8 cellular contexts compared by ENCODE assay signal in genomic region chr5:43661102-43661501, GRCh38.
A peak's percentile ranks its signal among the peaks of the same experiment; 100 is the strongest.
DNase-seq lines count a peak whose midpoint lies in the region; ATAC-seq and TF ChIP-seq lines count a peak whose summit lies in the region.

No MANE protein-coding gene starts in this region.

- no peaks in the 10 kb centered on the region for H3K36me3 ChIP-seq in parathyroid adenoma (ENCODE audit: control insufficient read depth, insufficient read depth, low read length)

- no peak overlapping the region for H3K4me3 ChIP-seq in parathyroid adenoma (ENCODE audit: low read depth, low read length)

- H3K9me3 ChIP-seq in parathyroid adenoma (ENCODE audit: control insufficient read depth, low read length), result no peaks in the 10 kb centered on the region

- TF ChIP-seq CTCF in parathyroid adenoma (IDR thresholded peaks at IDR 0.05), result peak; percentile 52

- H3K27me3 ChIP-seq in parathyroid adenoma (ENCODE audit: control insufficient read depth, insufficient read depth, low read length), result no peaks in the 10 kb centered on the region

- no peaks in the 10 kb centered on the region for H3K4me1 ChIP-seq in parathyroid adenoma

- no peak overlapping the region for H3K4me2 ChIP-seq in parathyroid adenoma (ENCODE audit: low read length)

- H3K79me2 ChIP-seq in parathyroid adenoma, result peaks cover under 1% of the 10 kb centered on the region

- H2AFZ ChIP-seq in parathyroid adenoma, result no peak overlapping the region

- no peak overlapping the region for H3K27ac ChIP-seq in parathyroid adenoma

- DNase-seq in activated CD4-positive, alpha-beta T cell treated with anti-CD3 and anti-CD28 coated beads for 48 hours, result peak; percentile 24
- DNase-seq in activated CD4-positive, alpha-beta T cell treated with anti-CD3 and anti-CD28 coated beads, Interleukin-2, amount 50 U/mL, for 4 hours, result no peak
- DNase-seq in NCI-H2196 (lab: John Stamatoyannopoulos, UW; ENCODE audit: unreplicated experiment) (peak; percentile 56), cerebellar cortex (ENCODE audit: low spot score) (peak; percentile 36), C1 segment of cervical spinal cord (lab: John Stamatoyannopoulos, UW) (no peak)

- ATAC-seq in HG03097 (IDR thresholded peaks at IDR 0.05; ENCODE audit: low FRiP score, unreplicated experiment), result no peak
- ATAC-seq in GM19467 (IDR thresholded peaks at IDR 0.05; ENCODE audit: unreplicated experiment), result no peak

- H3K9ac ChIP-seq in parathyroid adenoma, result no peak overlapping the region

Comparison
In these comparisons a context has a peak if more than half of its experiments do, and no peak if none do; other contexts are left out.
1. DNase-seq: peak in activated CD4-positive, alpha-beta T cell treated with anti-CD3 and anti-CD28 coated beads for 48 hours (single experiment), NCI-H2196 (single experiment) and cerebellar cortex (single experiment); none in activated CD4-positive, alpha-beta T cell treated with anti-CD3 and anti-CD28 coated beads, Interleukin-2, amount 50 U/mL, for 4 hours (0 of 2) and C1 segment of cervical spinal cord (0 of 14).